ENCODE assay signal across 11 cellular contexts in the genomic region with DNA sequence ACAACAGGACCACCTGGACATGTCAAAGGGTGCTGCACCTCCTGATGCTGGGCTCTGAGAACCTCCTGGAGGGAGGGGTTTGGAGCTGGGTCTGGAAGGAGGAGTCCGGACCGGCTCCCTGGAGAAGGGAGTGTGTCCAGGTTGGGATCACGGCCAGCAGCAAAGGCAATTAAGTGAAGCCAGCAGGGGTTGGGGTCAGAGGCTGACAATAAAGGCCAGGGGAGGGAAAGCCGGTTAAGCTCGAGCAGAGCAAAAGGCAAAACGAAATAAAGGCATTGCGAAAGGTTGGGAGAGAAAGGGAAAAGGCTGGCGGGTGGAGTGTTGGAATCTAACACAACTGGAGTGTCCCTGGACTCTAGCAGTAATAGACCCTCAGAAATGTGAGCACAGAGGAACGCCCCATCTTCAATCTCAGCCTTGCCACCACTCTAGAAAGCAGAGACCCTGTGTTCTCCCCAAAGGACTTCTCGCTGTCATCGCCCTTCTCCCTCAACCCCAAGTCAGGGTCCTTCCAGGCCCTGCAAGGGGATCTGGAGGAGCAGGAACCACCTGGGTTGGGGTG. TPM values are rescaled to one million over a fixed set of nuclear protein-coding genes. Genes with fewer than 3 reads are reported as not detected.
DNase-seq lines count a peak whose midpoint lies in the region; ATAC-seq and TF ChIP-seq lines count a peak whose summit lies in the region.
"Had no signal": no experiment of that assay in that cellular context is flagged by ENCODE, and none has a peak within 500 bp of the region (broad histone marks: within the 10 kb centered on the region; RNA-seq: fewer than 3 reads in every experiment).

No MANE protein-coding gene starts in this region.

- TF ChIP-seq CTCF in testis (IDR thresholded peaks at IDR 0.05): no peak

- H3K4me1 Mint-ChIP-seq in activated naive CD4-positive, alpha-beta T cell treated with anti-CD3 and anti-CD28 coated beads, Interleukin-2, amount 50 U/mL, for 24 hours: peaks cover 11% of the 10 kb centered on the region
- peaks cover 9% of the 10 kb centered on the region for H3K4me1 Mint-ChIP-seq in activated CD4-positive, alpha-beta memory T cell treated with anti-CD3 and anti-CD28 coated beads for 36 hours (ENCODE audit: low read depth)

- TF ChIP-seq POLR2A in testis (IDR thresholded peaks at IDR 0.05): no peak

- no peaks in the 10 kb centered on the region for H3K27me3 ChIP-seq in testis
- H3K27me3 ChIP-seq: ovary had no signal

- H3K27me3 Mint-ChIP-seq in activated naive CD4-positive, alpha-beta T cell treated with anti-CD3 and anti-CD28 coated beads, Interleukin-2, amount 50 U/mL, for 24 hours: peaks cover 40% of the 10 kb centered on the region
- peaks cover 53% of the 10 kb centered on the region for H3K27me3 Mint-ChIP-seq in activated CD4-positive, alpha-beta memory T cell treated with anti-CD3 and anti-CD28 coated beads for 36 hours

- WGBS in testis, 2 donors: 23 to 38% methylated on average over 11 of the region's 11 CpGs

- no peak for ATAC-seq in activated naive CD4-positive, alpha-beta T cell treated with anti-CD3 and anti-CD28 coated beads, Interleukin-2, amount 50 U/mL, for 72 hours
- ATAC-seq in HG02623 (IDR thresholded peaks at IDR 0.05; ENCODE audit: unreplicated experiment): no peak

- no peaks in the 10 kb centered on the region for H3K4me1 ChIP-seq in testis

- no peak for DNase-seq in activated naive CD4-positive, alpha-beta T cell treated with anti-CD3 and anti-CD28 coated beads, Interleukin-2, amount 50 U/mL, for 72 hours (ENCODE audit: low spot score in 2 of 2)
- no peak for DNase-seq in activated CD4-positive, alpha-beta memory T cell treated with anti-CD3 and anti-CD28 coated beads for 36 hours
- DNase-seq in iPS-NIHi11 (ENCODE audit: low spot score) (peak; percentile 43), testis (peak; percentile 40), NCI-H2029 (lab: John Stamatoyannopoulos, UW) (no peak), DMS79 treated with DMSO at 0.1 percent for 48 hours (lab: John Stamatoyannopoulos, UW) (no peak)
- DNase-seq: NCI-H1694, ovary had no signal

- H3K4me3 ChIP-seq in testis: peak overlapping the region in 1 of 2 donors; percentile 2
- H3K4me3 ChIP-seq: ovary had no signal

- no peaks in the 10 kb centered on the region for H3K36me3 Mint-ChIP-seq in activated naive CD4-positive, alpha-beta T cell treated with anti-CD3 and anti-CD28 coated beads, Interleukin-2, amount 50 U/mL, for 24 hours
- H3K36me3 Mint-ChIP-seq in activated naive CD4-positive, alpha-beta T cell treated with anti-CD3 and anti-CD28 coated beads, Interleukin-2, amount 50 U/mL, for 72 hours: no peaks in the 10 kb centered on the region
- H3K36me3 Mint-ChIP-seq in activated CD4-positive, alpha-beta memory T cell treated with anti-CD3 and anti-CD28 coated beads for 36 hours: no peaks in the 10 kb centered on the region

- intact Hi-C loops in activated CD4-positive, alpha-beta memory T cell treated with anti-CD3 and anti-CD28 coated beads for 36 hours (cut with micrococcal nuclease): no loop called here
- intact Hi-C loops in testis (cut with DNase I; ENCODE audit: low total_unique reads): no loop called here

- no peak overlapping the region for H3K27ac ChIP-seq in testis
- H3K27ac ChIP-seq: HL-60, ovary had no signal

- H3K4me3 Mint-ChIP-seq in activated naive CD4-positive, alpha-beta T cell treated with anti-CD3 and anti-CD28 coated beads, Interleukin-2, amount 50 U/mL, for 24 hours: peak overlapping the region; percentile 70
- H3K4me3 Mint-ChIP-seq in activated CD4-positive, alpha-beta memory T cell treated with anti-CD3 and anti-CD28 coated beads for 36 hours: peak overlapping the region; percentile 48

- no peaks in the 10 kb centered on the region for H3K36me3 ChIP-seq in testis (ENCODE audit: low read depth, missing control alignments)
- H3K36me3 ChIP-seq: ovary had no signal

- no peaks in the 10 kb centered on the region for H3K9me3 ChIP-seq in testis
- H3K9me3 ChIP-seq: ovary had no signal

- CTCF ChIA-PET in activated CD4-positive, alpha-beta memory T cell treated with anti-CD3 and anti-CD28 coated beads for 36 hours (lab: Charles Lee): no interaction called here

- H3K27ac Mint-ChIP-seq in activated naive CD4-positive, alpha-beta T cell treated with anti-CD3 and anti-CD28 coated beads, Interleukin-2, amount 50 U/mL, for 24 hours: no peak overlapping the region
- no peak overlapping the region for H3K27ac Mint-ChIP-seq in activated naive CD4-positive, alpha-beta T cell treated with anti-CD3 and anti-CD28 coated beads, Interleukin-2, amount 50 U/mL, for 72 hours
- no peak overlapping the region for H3K27ac Mint-ChIP-seq in activated CD4-positive, alpha-beta memory T cell treated with anti-CD3 and anti-CD28 coated beads for 36 hours

- H3K9me3 Mint-ChIP-seq in activated naive CD4-positive, alpha-beta T cell treated with anti-CD3 and anti-CD28 coated beads, Interleukin-2, amount 50 U/mL, for 24 hours: no peaks in the 10 kb centered on the region
- H3K9me3 Mint-ChIP-seq in activated naive CD4-positive, alpha-beta T cell treated with anti-CD3 and anti-CD28 coated beads, Interleukin-2, amount 50 U/mL, for 72 hours: no peaks in the 10 kb centered on the region
- no peaks in the 10 kb centered on the region for H3K9me3 Mint-ChIP-seq in activated CD4-positive, alpha-beta memory T cell treated with anti-CD3 and anti-CD28 coated beads for 36 hours

- POLR2A ChIA-PET in activated CD4-positive, alpha-beta memory T cell treated with anti-CD3 and anti-CD28 coated beads for 36 hours (lab: Charles Lee): no interaction called here

RNA-seq across cellular contexts. Expression of a gene that starts 0.9 kb away (rescaled TPM):
- not detected for total RNA-seq in activated naive CD4-positive, alpha-beta T cell treated with anti-CD3 and anti-CD28 coated beads, Interleukin-2, amount 50 U/mL, for 72 hours
- total RNA-seq in activated CD4-positive, alpha-beta memory T cell treated with anti-CD3 and anti-CD28 coated beads for 36 hours: not detected
- total RNA-seq in testis: under 1 TPM; 0.16 to 0.81 TPM
- polyA plus RNA-seq in testis (ENCODE audit: insufficient read depth, low read depth, low replicate concordance): 0.46 TPM

Comparison
In these comparisons a context has a peak if more than half of its experiments do, and no peak if none do; other contexts are left out.
1. DNase-seq: peak in iPS-NIHi11 (single experiment) and testis (single experiment); none in activated naive CD4-positive, alpha-beta T cell treated with anti-CD3 and anti-CD28 coated beads, Interleukin-2, amount 50 U/mL, for 72 hours (0 of 2), activated CD4-positive, alpha-beta memory T cell treated with anti-CD3 and anti-CD28 coated beads for 36 hours (single experiment), NCI-H2029 (single experiment) and DMS79 treated with DMSO at 0.1 percent for 48 hours (single experiment).